Comparison of ENCODE assay signal across 10 cellular contexts in genomic region chr11:130327716-130328115, GRCh38.
"Had no signal": no experiment of that assay in that cellular context is flagged by ENCODE, and none has a peak within 500 bp of the region (broad histone marks: within the 10 kb centered on the region; RNA-seq: fewer than 3 reads in every experiment).

No MANE protein-coding gene starts in this region.

- ATAC-seq: K562 had no signal

- DNase-seq: GM23248, GOT3, H9, HCEC 1CT, IMR-90, KG1 had no signal

- H3K4me3 ChIP-seq: GM23248, K562 had no signal

- H3K4me3 Mint-ChIP-seq: H9 had no signal

- H3K27ac ChIP-seq: GM23248, HL-60 had no signal

- FAIRE-seq: H54, HTR-8/SVneo, K562 had no signal
